8 cellular contexts compared by ENCODE assay signal in the genomic region with DNA sequence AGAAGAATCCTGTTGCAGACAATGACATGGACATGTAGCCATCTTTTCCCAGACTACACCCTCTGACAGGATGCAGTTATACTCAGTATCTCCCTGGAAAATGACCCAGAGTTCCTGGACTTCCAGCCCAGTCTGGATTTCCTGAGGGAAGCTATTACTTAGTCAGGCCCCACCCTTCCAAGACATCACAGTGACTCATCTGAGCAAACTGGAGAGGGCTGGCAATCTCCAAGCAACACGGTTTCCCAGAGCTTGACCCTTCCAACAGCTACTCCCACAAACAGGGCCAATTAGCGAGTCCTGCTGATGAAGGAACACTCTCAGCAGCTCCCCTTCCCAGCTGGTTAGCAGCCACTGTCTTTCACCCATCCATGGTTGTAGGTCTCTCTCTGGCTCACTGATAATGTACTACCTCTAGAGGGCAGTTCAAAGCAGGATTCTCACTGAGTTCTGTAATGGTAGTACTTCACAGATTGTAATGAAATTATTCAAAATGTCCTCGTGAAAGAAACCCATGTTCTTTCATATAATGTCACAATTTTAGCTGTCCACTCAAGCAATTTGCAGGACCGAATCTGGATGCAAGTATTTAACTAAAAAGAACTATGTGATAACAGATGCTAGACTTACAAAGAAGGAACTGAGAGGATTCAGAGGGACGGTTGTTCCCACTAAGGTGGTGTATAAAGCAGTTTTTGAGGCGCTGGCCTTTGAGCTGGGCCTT.
DNase-seq lines count a peak whose midpoint lies in the region; ATAC-seq lines count a peak whose summit lies in the region.

No MANE protein-coding gene starts in this region.

- ATAC-seq in HG02798 (IDR thresholded peaks at IDR 0.05; ENCODE audit: poor library complexity, unreplicated experiment) (peak; percentile 87), left lobe of liver (peak; percentile 83), HG02759 (IDR thresholded peaks at IDR 0.05; ENCODE audit: unreplicated experiment) (no peak)

- no peaks in the 10 kb centered on the region for H3K36me3 ChIP-seq in NT2/D1 (ENCODE audit: insufficient read depth, insufficient read length, low read length)

- H3K27me3 ChIP-seq in NT2/D1 (ENCODE audit: insufficient read depth, insufficient read length), result no peaks in the 10 kb centered on the region

- H3K4me1 ChIP-seq in NT2/D1 (ENCODE audit: insufficient read depth, insufficient read length), result no peaks in the 10 kb centered on the region

- H3K9me3 ChIP-seq in NT2/D1 (ENCODE audit: insufficient read depth, low read length), result no peaks in the 10 kb centered on the region

- DNase-seq in AG08395 (ENCODE audit: low spot score) (peak; percentile 81), GDM1 (lab: John Stamatoyannopoulos, UW) (peak; percentile 27), NT2/D1 (ENCODE audit: low read depth, low spot score) (peak; percentile 38), cerebellar cortex (ENCODE audit: low spot score) (peak; percentile 40), left lobe of liver (ENCODE audit: low spot score) (no peak), superior temporal gyrus (ENCODE audit: extremely low spot score) (peak; percentile 80)

- H3K4me3 ChIP-seq in NT2/D1 (ENCODE audit: insufficient read length, low read depth), result no peak overlapping the region

- no peak overlapping the region for H3K9ac ChIP-seq in NT2/D1 (ENCODE audit: insufficient read length, low read depth)
